In genomic region chr22:20494978-20495860, GRCh38 we compare ENCODE assay signal across 1 cellular context.
TF ChIP-seq lines count a peak whose summit lies in the region.

A gene with protein sequence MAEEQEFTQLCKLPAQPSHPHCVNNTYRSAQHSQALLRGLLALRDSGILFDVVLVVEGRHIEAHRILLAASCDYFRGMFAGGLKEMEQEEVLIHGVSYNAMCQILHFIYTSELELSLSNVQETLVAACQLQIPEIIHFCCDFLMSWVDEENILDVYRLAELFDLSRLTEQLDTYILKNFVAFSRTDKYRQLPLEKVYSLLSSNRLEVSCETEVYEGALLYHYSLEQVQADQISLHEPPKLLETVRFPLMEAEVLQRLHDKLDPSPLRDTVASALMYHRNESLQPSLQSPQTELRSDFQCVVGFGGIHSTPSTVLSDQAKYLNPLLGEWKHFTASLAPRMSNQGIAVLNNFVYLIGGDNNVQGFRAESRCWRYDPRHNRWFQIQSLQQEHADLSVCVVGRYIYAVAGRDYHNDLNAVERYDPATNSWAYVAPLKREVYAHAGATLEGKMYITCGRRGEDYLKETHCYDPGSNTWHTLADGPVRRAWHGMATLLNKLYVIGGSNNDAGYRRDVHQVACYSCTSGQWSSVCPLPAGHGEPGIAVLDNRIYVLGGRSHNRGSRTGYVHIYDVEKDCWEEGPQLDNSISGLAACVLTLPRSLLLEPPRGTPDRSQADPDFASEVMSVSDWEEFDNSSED (minus strand): TSS chr22:20495795. CDS start chr22:20489211, 6,584 bp downstream.

TF ChIP-seq in GM12878, 131 proteins besides CTCF, POLR2A, EP300 and RAD21 (continued from another document):
- TF ChIP-seq, protein P1, sequence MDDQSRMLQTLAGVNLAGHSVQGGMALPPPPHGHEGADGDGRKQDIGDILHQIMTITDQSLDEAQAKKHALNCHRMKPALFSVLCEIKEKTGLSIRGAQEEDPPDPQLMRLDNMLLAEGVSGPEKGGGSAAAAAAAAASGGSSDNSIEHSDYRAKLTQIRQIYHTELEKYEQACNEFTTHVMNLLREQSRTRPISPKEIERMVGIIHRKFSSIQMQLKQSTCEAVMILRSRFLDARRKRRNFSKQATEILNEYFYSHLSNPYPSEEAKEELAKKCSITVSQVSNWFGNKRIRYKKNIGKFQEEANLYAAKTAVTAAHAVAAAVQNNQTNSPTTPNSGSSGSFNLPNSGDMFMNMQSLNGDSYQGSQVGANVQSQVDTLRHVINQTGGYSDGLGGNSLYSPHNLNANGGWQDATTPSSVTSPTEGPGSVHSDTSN (IDR thresholded peaks at IDR 0.05; ENCODE audit: insufficient replicate concordance, low read depth, low read length) = no peak
- TF ChIP-seq PAX5 (IDR thresholded peaks at IDR 0.05; ENCODE audit: borderline replicate concordance, low read depth, low read length) = peak; percentile 90
- TF ChIP-seq RELA (IDR thresholded peaks at IDR 0.05; ENCODE audit: borderline replicate concordance, partially characterized antibody) = no peak
- TF ChIP-seq HDGF (IDR thresholded peaks at IDR 0.05) = no peak
- TF ChIP-seq RCOR1 (conservative IDR thresholded peaks at IDR 0.05; ENCODE audit: low read depth, low read length) = no peak
- TF ChIP-seq CHD2 (IDR thresholded peaks at IDR 0.05; ENCODE audit: borderline replicate concordance, low read depth, low read length) = no peak
- TF ChIP-seq SP1 (IDR thresholded peaks at IDR 0.05; ENCODE audit: low read depth, low read length) = no peak
- peak; percentile 2; the same call in 1 of the 2 replicates for TF ChIP-seq RUNX3 (IDR thresholded peaks at IDR 0.05; ENCODE audit: low read length)
- no peak for TF ChIP-seq NR2C1 (IDR thresholded peaks at IDR 0.05)
TF ChIP-seq in GM12878: peak in this region for 11.
